In the genomic region with DNA sequence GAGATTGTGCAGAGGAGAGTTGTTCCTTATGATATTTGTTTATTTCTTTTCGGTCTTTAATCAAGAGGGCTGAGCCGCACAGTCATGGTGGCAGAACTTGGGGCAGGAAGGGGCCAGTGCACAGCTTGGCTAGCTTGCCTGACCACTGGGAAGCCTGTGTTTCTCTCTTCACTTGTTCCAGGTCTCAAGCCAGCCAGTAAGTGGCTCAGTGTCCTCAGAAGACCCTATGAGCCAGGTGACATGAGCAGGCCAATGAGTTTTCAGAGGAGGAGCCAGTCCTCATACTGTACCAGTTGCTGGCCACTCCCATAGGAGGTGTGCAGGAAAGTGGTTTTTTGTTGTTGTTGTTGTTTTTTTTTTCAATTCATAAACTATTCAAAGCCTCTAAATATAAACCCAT, we compare ENCODE assay signal across 2 cellular contexts.
TF ChIP-seq lines count a peak whose summit lies in the region.

No MANE protein-coding gene starts in this region.

TF ChIP-seq in GM23338, 12 proteins besides CTCF, POLR2A, EP300 and RAD21 (continues in another document):
- TF ChIP-seq, protein P1, sequence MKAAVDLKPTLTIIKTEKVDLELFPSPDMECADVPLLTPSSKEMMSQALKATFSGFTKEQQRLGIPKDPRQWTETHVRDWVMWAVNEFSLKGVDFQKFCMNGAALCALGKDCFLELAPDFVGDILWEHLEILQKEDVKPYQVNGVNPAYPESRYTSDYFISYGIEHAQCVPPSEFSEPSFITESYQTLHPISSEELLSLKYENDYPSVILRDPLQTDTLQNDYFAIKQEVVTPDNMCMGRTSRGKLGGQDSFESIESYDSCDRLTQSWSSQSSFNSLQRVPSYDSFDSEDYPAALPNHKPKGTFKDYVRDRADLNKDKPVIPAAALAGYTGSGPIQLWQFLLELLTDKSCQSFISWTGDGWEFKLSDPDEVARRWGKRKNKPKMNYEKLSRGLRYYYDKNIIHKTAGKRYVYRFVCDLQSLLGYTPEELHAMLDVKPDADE (IDR thresholded peaks at IDR 0.05), result no peak
- TF ChIP-seq NANOG (IDR thresholded peaks at IDR 0.05; ENCODE audit: borderline replicate concordance), result no peak
- TF ChIP-seq, protein P2, sequence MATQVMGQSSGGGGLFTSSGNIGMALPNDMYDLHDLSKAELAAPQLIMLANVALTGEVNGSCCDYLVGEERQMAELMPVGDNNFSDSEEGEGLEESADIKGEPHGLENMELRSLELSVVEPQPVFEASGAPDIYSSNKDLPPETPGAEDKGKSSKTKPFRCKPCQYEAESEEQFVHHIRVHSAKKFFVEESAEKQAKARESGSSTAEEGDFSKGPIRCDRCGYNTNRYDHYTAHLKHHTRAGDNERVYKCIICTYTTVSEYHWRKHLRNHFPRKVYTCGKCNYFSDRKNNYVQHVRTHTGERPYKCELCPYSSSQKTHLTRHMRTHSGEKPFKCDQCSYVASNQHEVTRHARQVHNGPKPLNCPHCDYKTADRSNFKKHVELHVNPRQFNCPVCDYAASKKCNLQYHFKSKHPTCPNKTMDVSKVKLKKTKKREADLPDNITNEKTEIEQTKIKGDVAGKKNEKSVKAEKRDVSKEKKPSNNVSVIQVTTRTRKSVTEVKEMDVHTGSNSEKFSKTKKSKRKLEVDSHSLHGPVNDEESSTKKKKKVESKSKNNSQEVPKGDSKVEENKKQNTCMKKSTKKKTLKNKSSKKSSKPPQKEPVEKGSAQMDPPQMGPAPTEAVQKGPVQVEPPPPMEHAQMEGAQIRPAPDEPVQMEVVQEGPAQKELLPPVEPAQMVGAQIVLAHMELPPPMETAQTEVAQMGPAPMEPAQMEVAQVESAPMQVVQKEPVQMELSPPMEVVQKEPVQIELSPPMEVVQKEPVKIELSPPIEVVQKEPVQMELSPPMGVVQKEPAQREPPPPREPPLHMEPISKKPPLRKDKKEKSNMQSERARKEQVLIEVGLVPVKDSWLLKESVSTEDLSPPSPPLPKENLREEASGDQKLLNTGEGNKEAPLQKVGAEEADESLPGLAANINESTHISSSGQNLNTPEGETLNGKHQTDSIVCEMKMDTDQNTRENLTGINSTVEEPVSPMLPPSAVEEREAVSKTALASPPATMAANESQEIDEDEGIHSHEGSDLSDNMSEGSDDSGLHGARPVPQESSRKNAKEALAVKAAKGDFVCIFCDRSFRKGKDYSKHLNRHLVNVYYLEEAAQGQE (IDR thresholded peaks at IDR 0.05; ENCODE audit: unreplicated experiment), result no peak
- TF ChIP-seq POLR2AphosphoS5 (IDR thresholded peaks at IDR 0.05; ENCODE audit: low read depth), result no peak
- TF ChIP-seq ZNF331 (CRISPR knock-in tag; IDR thresholded peaks at IDR 0.05; ENCODE audit: low read depth), result no peak
- TF ChIP-seq ZNF462 (CRISPR knock-in tag; IDR thresholded peaks at IDR 0.05), result no peak
- TF ChIP-seq ZNF114 (CRISPR knock-in tag; IDR thresholded peaks at IDR 0.05), result no peak
- TF ChIP-seq STAT1 (IDR thresholded peaks at IDR 0.05; ENCODE audit: unreplicated experiment), result no peak
- TF ChIP-seq CREB1 (CRISPR knock-in tag; IDR thresholded peaks at IDR 0.05; ENCODE audit: low read depth), result no peak
- TF ChIP-seq EZH2phosphoT487 (IDR thresholded peaks at IDR 0.05; ENCODE audit: unreplicated experiment), result no peak

TF ChIP-seq in GM12878, 131 proteins besides CTCF, POLR2A, EP300 and RAD21:
- no peak for TF ChIP-seq HDAC2 (IDR thresholded peaks at IDR 0.05)
- TF ChIP-seq YY1 (IDR thresholded peaks at IDR 0.05; ENCODE audit: low read depth, low read length), result no peak
- no peak for TF ChIP-seq PML (IDR thresholded peaks at IDR 0.05; ENCODE audit: low read length)
- TF ChIP-seq LARP7 (IDR thresholded peaks at IDR 0.05), result no peak
- no peak for TF ChIP-seq CBX3 (IDR thresholded peaks at IDR 0.05; ENCODE audit: borderline replicate concordance, low read depth)
- TF ChIP-seq, protein P3, sequence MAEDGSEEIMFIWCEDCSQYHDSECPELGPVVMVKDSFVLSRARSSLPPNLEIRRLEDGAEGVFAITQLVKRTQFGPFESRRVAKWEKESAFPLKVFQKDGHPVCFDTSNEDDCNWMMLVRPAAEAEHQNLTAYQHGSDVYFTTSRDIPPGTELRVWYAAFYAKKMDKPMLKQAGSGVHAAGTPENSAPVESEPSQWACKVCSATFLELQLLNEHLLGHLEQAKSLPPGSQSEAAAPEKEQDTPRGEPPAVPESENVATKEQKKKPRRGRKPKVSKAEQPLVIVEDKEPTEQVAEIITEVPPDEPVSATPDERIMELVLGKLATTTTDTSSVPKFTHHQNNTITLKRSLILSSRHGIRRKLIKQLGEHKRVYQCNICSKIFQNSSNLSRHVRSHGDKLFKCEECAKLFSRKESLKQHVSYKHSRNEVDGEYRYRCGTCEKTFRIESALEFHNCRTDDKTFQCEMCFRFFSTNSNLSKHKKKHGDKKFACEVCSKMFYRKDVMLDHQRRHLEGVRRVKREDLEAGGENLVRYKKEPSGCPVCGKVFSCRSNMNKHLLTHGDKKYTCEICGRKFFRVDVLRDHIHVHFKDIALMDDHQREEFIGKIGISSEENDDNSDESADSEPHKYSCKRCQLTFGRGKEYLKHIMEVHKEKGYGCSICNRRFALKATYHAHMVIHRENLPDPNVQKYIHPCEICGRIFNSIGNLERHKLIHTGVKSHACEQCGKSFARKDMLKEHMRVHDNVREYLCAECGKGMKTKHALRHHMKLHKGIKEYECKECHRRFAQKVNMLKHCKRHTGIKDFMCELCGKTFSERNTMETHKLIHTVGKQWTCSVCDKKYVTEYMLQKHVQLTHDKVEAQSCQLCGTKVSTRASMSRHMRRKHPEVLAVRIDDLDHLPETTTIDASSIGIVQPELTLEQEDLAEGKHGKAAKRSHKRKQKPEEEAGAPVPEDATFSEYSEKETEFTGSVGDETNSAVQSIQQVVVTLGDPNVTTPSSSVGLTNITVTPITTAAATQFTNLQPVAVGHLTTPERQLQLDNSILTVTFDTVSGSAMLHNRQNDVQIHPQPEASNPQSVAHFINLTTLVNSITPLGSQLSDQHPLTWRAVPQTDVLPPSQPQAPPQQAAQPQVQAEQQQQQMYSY (CRISPR knock-in tag; IDR thresholded peaks at IDR 0.05), result no peak
- no peak for TF ChIP-seq ZNF24 (IDR thresholded peaks at IDR 0.05)
- TF ChIP-seq POU2F2 (IDR thresholded peaks at IDR 0.05; ENCODE audit: borderline replicate concordance, low read depth, low read length), result no peak
- no peak for TF ChIP-seq PAX5 (IDR thresholded peaks at IDR 0.05; ENCODE audit: borderline replicate concordance, low read depth, low read length)
